25 cellular contexts compared by ENCODE assay signal in genomic region chr1:3770047-3770765, GRCh38. TPM values are rescaled to one million over a fixed set of nuclear protein-coding genes. Genes with fewer than 3 reads are reported as not detected.
DNase-seq lines count a peak whose midpoint lies in the region; ATAC-seq, FAIRE-seq and TF ChIP-seq lines count a peak whose summit lies in the region.
"Had no signal": no experiment of that assay in that cellular context is flagged by ENCODE, and none has a peak within 500 bp of the region (broad histone marks: within the 10 kb centered on the region; RNA-seq: fewer than 3 reads in every experiment).

No MANE protein-coding gene starts in this region.

- no peak overlapping the region for H3K27ac Mint-ChIP-seq in T-cell
- peak overlapping the region; percentile 37 for H3K27ac Mint-ChIP-seq in stimulated activated naive B cell treated with anti-CD40 and anti-IgM and Interleukin-4, amounts not matched to agents 10 μg/mL and 1 μg/mL and 100 μg/mL, for 72 hours
- H3K27ac Mint-ChIP-seq: stimulated activated memory B cell treated with anti-CD40 and anti-IgM and Interleukin-4, amounts not matched to agents 10 μg/mL and 1 μg/mL and 100 μg/mL, for 72 hours had no signal

- H3K4me3 Mint-ChIP-seq in T-cell: peak overlapping the region; percentile 21 to 74 (median 41)
- peak overlapping the region in 1 of 2 donors; percentile 36 for H3K4me3 Mint-ChIP-seq in stimulated activated naive B cell treated with anti-CD40 and anti-IgM and Interleukin-4, amounts not matched to agents 10 μg/mL and 1 μg/mL and 100 μg/mL, for 72 hours

- POLR2A ChIA-PET in T-cell (lab: Charles Lee): no interaction called here

- no peak for TF ChIP-seq CTCF in kidney (IDR thresholded peaks at IDR 0.05; ENCODE audit: borderline replicate concordance, extremely low read depth, insufficient read depth)

- DNase-seq in Right ventricle myocardium inferior (ENCODE audit: missing footprints) (peak; percentile 22), left cardiac atrium (no peak), T-cell (no peak), kidney (peak; percentile 59), urothelium cell line (ENCODE audit: low spot score) (no peak)
- no peak for DNase-seq in stimulated activated naive B cell treated with anti-CD40 and anti-IgM and Interleukin-4, amounts not matched to agents 10 μg/mL and 1 μg/mL and 100 μg/mL, for 72 hours
- DNase-seq: amygdala, caudate nucleus, foreskin fibroblast, NCI-H1048, NCI-H1930, NCI-H2227 treated with DMSO at 0.1 percent for 48 hours, NCI-H82, PC-9, SJCRH30, transverse colon had no signal

- H3K9ac ChIP-seq in kidney (ENCODE audit: low read length in 2 of 2): no peak overlapping the region

- CTCF ChIA-PET in T-cell (lab: Charles Lee): no interaction called here

- ATAC-seq in Right ventricle myocardium inferior: no peak
- no peak for ATAC-seq in left cardiac atrium
- ATAC-seq in T-cell (replicated peaks in 1 of 4): no peak
- ATAC-seq in stimulated activated naive B cell treated with anti-CD40 and anti-IgM and Interleukin-4, amounts not matched to agents 10 μg/mL and 1 μg/mL and 100 μg/mL, for 72 hours (replicated peaks): no peak
- ATAC-seq in HG03460 (IDR thresholded peaks at IDR 0.05; ENCODE audit: unreplicated experiment): no peak
- ATAC-seq in HG03565 (IDR thresholded peaks at IDR 0.05; ENCODE audit: unreplicated experiment): no peak
- ATAC-seq: stimulated activated memory B cell treated with anti-CD40 and anti-IgM and Interleukin-4, amounts not matched to agents 10 μg/mL and 1 μg/mL and 100 μg/mL, for 72 hours had no signal

- no peaks in the 10 kb centered on the region for H3K9me3 ChIP-seq in kidney (ENCODE audit: control insufficient read depth in 1 of 2, low read length in 2 of 2)
- H3K9me3 ChIP-seq: SJCRH30, transverse colon had no signal

- no peak overlapping the region for H3K4me3 ChIP-seq in kidney (ENCODE audit: low read length in 2 of 2)
- H3K4me3 ChIP-seq: hepatocyte, PC-9, SJCRH30, transverse colon had no signal

- no peaks in the 10 kb centered on the region for H3K36me3 Mint-ChIP-seq in T-cell
- peaks cover 0 to 2% of the 10 kb centered on the region in 2 donors for H3K36me3 Mint-ChIP-seq in stimulated activated naive B cell treated with anti-CD40 and anti-IgM and Interleukin-4, amounts not matched to agents 10 μg/mL and 1 μg/mL and 100 μg/mL, for 72 hours
- H3K36me3 Mint-ChIP-seq: stimulated activated memory B cell treated with anti-CD40 and anti-IgM and Interleukin-4, amounts not matched to agents 10 μg/mL and 1 μg/mL and 100 μg/mL, for 72 hours had no signal

- FAIRE-seq in kidney (lab: Jason Lieb, UNC) (no peak), urothelium cell line (lab: Jason Lieb, UNC) (no peak)
- FAIRE-seq: H54, HTR-8/SVneo had no signal

- peaks cover 0 to 12% of the 10 kb centered on the region in 2 donors for H3K27me3 Mint-ChIP-seq in T-cell
- peaks cover 16 to 25% of the 10 kb centered on the region in 2 donors for H3K27me3 Mint-ChIP-seq in stimulated activated naive B cell treated with anti-CD40 and anti-IgM and Interleukin-4, amounts not matched to agents 10 μg/mL and 1 μg/mL and 100 μg/mL, for 72 hours

- no peaks in the 10 kb centered on the region for H3K36me3 ChIP-seq in kidney (ENCODE audit: control insufficient read depth in 1 of 2, insufficient read depth in 2 of 2, low read length in 2 of 2)
- H3K36me3 ChIP-seq: SJCRH30, transverse colon had no signal

- H3K9me3 Mint-ChIP-seq in T-cell: no peaks in the 10 kb centered on the region
- no peaks in the 10 kb centered on the region for H3K9me3 Mint-ChIP-seq in stimulated activated naive B cell treated with anti-CD40 and anti-IgM and Interleukin-4, amounts not matched to agents 10 μg/mL and 1 μg/mL and 100 μg/mL, for 72 hours
- H3K9me3 Mint-ChIP-seq: stimulated activated memory B cell treated with anti-CD40 and anti-IgM and Interleukin-4, amounts not matched to agents 10 μg/mL and 1 μg/mL and 100 μg/mL, for 72 hours had no signal

- no peak overlapping the region for H3K27ac ChIP-seq in kidney (ENCODE audit: low read depth in 2 of 2, low read length in 2 of 2)
- H3K27ac ChIP-seq: epithelial cell of prostate, hepatocyte, PC-9, SJCRH30, transverse colon had no signal

- intact Hi-C loops in Right ventricle myocardium inferior (cut with DNase I): no loop called here
- intact Hi-C loops in left cardiac atrium (cut with DNase I): no loop called here
- intact Hi-C loops in kidney (cut with DNase I): no loop called here

- peaks cover 4 to 18% (median 6%) of the 10 kb centered on the region in 3 donors for H3K4me1 Mint-ChIP-seq in T-cell
- H3K4me1 Mint-ChIP-seq in stimulated activated naive B cell treated with anti-CD40 and anti-IgM and Interleukin-4, amounts not matched to agents 10 μg/mL and 1 μg/mL and 100 μg/mL, for 72 hours: peaks cover 14 to 20% of the 10 kb centered on the region in 2 donors

- peaks cover 7 to 15% of the 10 kb centered on the region in 2 donors for H3K4me1 ChIP-seq in kidney (ENCODE audit: control insufficient read depth in 1 of 2, insufficient read depth in 1 of 2, low read depth in 1 of 2, low read length in 2 of 2)

RNA-seq across cellular contexts. Expression of gene SMIM1, which starts 2.3 kb away (rescaled TPM):
- total RNA-seq in Right ventricle myocardium inferior: 13.0 TPM
- total RNA-seq in left cardiac atrium: 10 to 100 TPM; 25.4 to 35.9 TPM
- 1 to 10 TPM; 1.3 to 6.2 (median 4.2) TPM for total RNA-seq in T-cell
- 7.0 TPM for total RNA-seq in kidney
- polyA plus RNA-seq in kidney (ENCODE audit: insufficient read depth, low read depth, low replicate concordance): 49.5 TPM
- total RNA-seq: SJCRH30, transverse colon had no signal

RNA-seq across cellular contexts. Expression of gene CCDC27, which starts 18.0 kb away (rescaled TPM):
- total RNA-seq in Right ventricle myocardium inferior (not detected), left cardiac atrium (not detected), T-cell (not detected), kidney (not detected)
- polyA plus RNA-seq in kidney (ENCODE audit: insufficient read depth, low read depth, low replicate concordance): not detected
- total RNA-seq: activated CD8-positive, alpha-beta memory T cell treated with anti-CD3 and anti-CD28 coated beads for 36 hours; lower leg skin; PC-9; SJCRH30; transverse colon had no signal

RNA-seq across cellular contexts. Expression of gene LRRC47, which starts 26.1 kb away (rescaled TPM):
- total RNA-seq in Right ventricle myocardium inferior (54.5 TPM), left cardiac atrium (10 to 100 TPM; 41.4 to 43.4 TPM), T-cell (10 to 100 TPM; 37.3 to 49.1 (median 44.5) TPM), kidney (42.4 TPM)
- polyA plus RNA-seq in kidney (ENCODE audit: insufficient read depth, low read depth, low replicate concordance): 28.8 TPM

Comparison
In these comparisons a context has a peak if more than half of its experiments do, and no peak if none do; other contexts are left out.
1. DNase-seq: peak in Right ventricle myocardium inferior (single experiment) and kidney (single experiment); none in left cardiac atrium (single experiment), T-cell (0 of 34), stimulated activated naive B cell treated with anti-CD40 and anti-IgM and Interleukin-4, amounts not matched to agents 10 μg/mL and 1 μg/mL and 100 μg/mL, for 72 hours (single experiment) and urothelium cell line (single experiment).